In the genomic region with DNA sequence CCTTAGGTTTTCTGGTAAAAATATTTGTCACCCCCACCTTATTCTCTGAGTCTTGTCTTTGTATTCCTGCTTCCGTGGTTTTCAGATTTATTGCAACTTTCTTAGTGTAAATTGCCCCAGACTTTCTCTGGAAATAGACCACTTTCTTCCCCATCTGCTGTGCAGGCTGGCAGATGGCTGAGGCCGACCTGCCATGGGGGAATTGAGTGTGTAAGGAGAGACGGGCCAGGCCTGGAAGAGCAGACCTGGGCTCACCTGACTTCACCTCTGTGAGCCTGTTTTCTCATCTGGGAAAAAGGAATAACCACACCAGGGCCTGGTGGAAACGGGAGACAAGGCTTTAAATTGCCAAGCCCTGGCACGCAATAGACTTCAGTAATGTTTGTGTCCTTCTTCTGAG, we compare ENCODE assay signal across 19 cellular contexts.
"Had no signal": no experiment of that assay in that cellular context is flagged by ENCODE, and none has a peak within 500 bp of the region (broad histone marks: within the 10 kb centered on the region; RNA-seq: fewer than 3 reads in every experiment).

No MANE protein-coding gene starts in this region.

- H3K36me3 Mint-ChIP-seq: activated naive CD4-positive, alpha-beta T cell treated with anti-CD3 and anti-CD28 coated beads, Interleukin-2, amount 50 U/mL, for 72 hours; memory B cell; naive thymus-derived CD4-positive, alpha-beta T cell had no signal

- H3K27ac Mint-ChIP-seq: activated naive CD4-positive, alpha-beta T cell treated with anti-CD3 and anti-CD28 coated beads, Interleukin-2, amount 50 U/mL, for 72 hours; activated T-cell treated with anti-CD3 and anti-CD28 coated beads, Interleukin-2, amount 50 U/mL, for 72 hours; dendritic cell treated with granulocyte-macrophage colony-stimulating factor and Interleukin-4, amounts not matched to agents 40 ng/mL and 50 ng/mL, for 4 days; endodermal cell; memory B cell; naive thymus-derived CD4-positive, alpha-beta T cell had no signal

- H3K4me1 Mint-ChIP-seq: memory B cell had no signal

- DNase-seq: activated CD4-positive, alpha-beta T cell treated with anti-CD3 and anti-CD28 coated beads for 4 hours; activated CD4-positive, alpha-beta T cell treated with anti-CD3 and anti-CD28 coated beads, Interleukin-2, amount 50 U/mL, for 4 hours; activated naive CD4-positive, alpha-beta T cell; activated T-cell treated with anti-CD3 and anti-CD28 coated beads for 4 hours; activated T-cell treated with anti-CD3 and anti-CD28 coated beads, Interleukin-2, amount 50 U/mL, for 72 hours; aorta; body of pancreas; endodermal cell; foreskin fibroblast; heart right ventricle; midbrain; naive thymus-derived CD4-positive, alpha-beta T cell; occipital lobe; stimulated activated CD4-positive, alpha-beta T cell treated with anti-CD3 and anti-CD28 coated beads, Interleukin-15, amount 100 ng/mL, for 24 hours; stimulated activated naive CD4-positive, alpha-beta T cell; tibial artery had no signal

- H3K9me3 Mint-ChIP-seq: activated naive CD4-positive, alpha-beta T cell treated with anti-CD3 and anti-CD28 coated beads, Interleukin-2, amount 50 U/mL, for 72 hours; activated T-cell treated with anti-CD3 and anti-CD28 coated beads, Interleukin-2, amount 50 U/mL, for 72 hours; dendritic cell treated with granulocyte-macrophage colony-stimulating factor and Interleukin-4, amounts not matched to agents 40 ng/mL and 50 ng/mL, for 4 days; endodermal cell; memory B cell; naive thymus-derived CD4-positive, alpha-beta T cell had no signal

- H3K4me3 Mint-ChIP-seq: activated T-cell treated with anti-CD3 and anti-CD28 coated beads, Interleukin-2, amount 50 U/mL, for 72 hours; dendritic cell treated with granulocyte-macrophage colony-stimulating factor and Interleukin-4, amounts not matched to agents 40 ng/mL and 50 ng/mL, for 4 days; endodermal cell; memory B cell; naive thymus-derived CD4-positive, alpha-beta T cell had no signal
